24 cellular contexts compared by ENCODE assay signal in genomic region chr6:5814116-5814515, GRCh38.
DNase-seq lines count a peak whose midpoint lies in the region; ATAC-seq and TF ChIP-seq lines count a peak whose summit lies in the region.
"Had no signal": no experiment of that assay in that cellular context is flagged by ENCODE, and none has a peak within 500 bp of the region (broad histone marks: within the 10 kb centered on the region; RNA-seq: fewer than 3 reads in every experiment).

No MANE protein-coding gene starts in this region.

- H3K4me2 ChIP-seq in BLaER1 (peak overlapping the region; percentile 24; the same call in 1 of the 2 replicates), DND-41 (ENCODE audit: insufficient read depth, low read length) (peak overlapping the region; percentile 24; the same call in 1 of the 2 replicates)

- H3K4me1 Mint-ChIP-seq in activated naive CD8-positive, alpha-beta T cell treated with anti-CD3 and anti-CD28 coated beads, Interleukin-2, amount 10 ng/mL, durations not matched to agents 7 days and 5 days = peaks cover 37% of the 10 kb centered on the region

- ATAC-seq in DND-41 (ENCODE audit: insufficient read depth, low read depth) = no peak
- ATAC-seq in HG03139 (IDR thresholded peaks at IDR 0.05; ENCODE audit: unreplicated experiment) = peak; percentile 30
- no peak for ATAC-seq in activated naive CD8-positive, alpha-beta T cell treated with anti-CD3 and anti-CD28 coated beads, Interleukin-2, amount 10 ng/mL, durations not matched to agents 7 days and 5 days (ENCODE audit: low read depth)

- H3K9me3 Mint-ChIP-seq in activated naive CD8-positive, alpha-beta T cell treated with anti-CD3 and anti-CD28 coated beads, Interleukin-2, amount 10 ng/mL, durations not matched to agents 7 days and 5 days = no peaks in the 10 kb centered on the region
- H3K9me3 Mint-ChIP-seq: dendritic cell treated with granulocyte-macrophage colony-stimulating factor and Interleukin-4, amounts not matched to agents 40 ng/mL and 50 ng/mL, for 4 days had no signal

- H4K20me1 ChIP-seq in BLaER1 = no peaks in the 10 kb centered on the region
- no peaks in the 10 kb centered on the region for H4K20me1 ChIP-seq in DND-41 (ENCODE audit: insufficient read depth, low read length)

- POLR2A ChIA-PET in activated naive CD8-positive, alpha-beta T cell treated with anti-CD3 and anti-CD28 coated beads, Interleukin-2, amount 10 ng/mL, durations not matched to agents 7 days and 5 days (lab: Charles Lee) = interaction anchor here (1.0 to 1.8 kb wide), 2 partner anchors 19 to 183 kb away, joined by 3 to 4 read pairs; no protein-coding TSS in a partner anchor

- H3K27me3 Mint-ChIP-seq in activated naive CD8-positive, alpha-beta T cell treated with anti-CD3 and anti-CD28 coated beads, Interleukin-2, amount 10 ng/mL, durations not matched to agents 7 days and 5 days = no peaks in the 10 kb centered on the region

- H3K27ac Mint-ChIP-seq in activated naive CD8-positive, alpha-beta T cell treated with anti-CD3 and anti-CD28 coated beads, Interleukin-2, amount 10 ng/mL, durations not matched to agents 7 days and 5 days = peak overlapping the region; percentile 82
- H3K27ac Mint-ChIP-seq: dendritic cell treated with granulocyte-macrophage colony-stimulating factor and Interleukin-4, amounts not matched to agents 40 ng/mL and 50 ng/mL, for 4 days had no signal

- H3K9me3 ChIP-seq in BLaER1 (peaks cover 22% of the 10 kb centered on the region), DND-41 (ENCODE audit: insufficient read depth, low read length, severe bottlenecking) (no peaks in the 10 kb centered on the region)
- H3K9me3 ChIP-seq: thoracic aorta, vagina had no signal

- no peak overlapping the region for H2AFZ ChIP-seq in DND-41 (ENCODE audit: low read depth, low read length)

- peaks cover 2% of the 10 kb centered on the region for H3K36me3 Mint-ChIP-seq in activated naive CD8-positive, alpha-beta T cell treated with anti-CD3 and anti-CD28 coated beads, Interleukin-2, amount 10 ng/mL, durations not matched to agents 7 days and 5 days

- H3K36me3 ChIP-seq in BLaER1 = no peaks in the 10 kb centered on the region
- H3K36me3 ChIP-seq in DND-41 (ENCODE audit: insufficient read depth, low read length) = no peaks in the 10 kb centered on the region
- H3K36me3 ChIP-seq: cardiac muscle cell, thoracic aorta, vagina had no signal

- no peaks in the 10 kb centered on the region for H3K79me2 ChIP-seq in DND-41 (ENCODE audit: insufficient read depth, low read length)

- no peak overlapping the region for H3K4me3 ChIP-seq in BLaER1
- no peak overlapping the region for H3K4me3 ChIP-seq in DND-41 (ENCODE audit: low read depth in 1 of 2, low read length in 2 of 2)
- H3K4me3 ChIP-seq in foreskin fibroblast (ENCODE audit: low read depth in 1 of 2, low read length in 2 of 2) = no peak overlapping the region
- H3K4me3 ChIP-seq: cardiac muscle cell, skin epidermis, thoracic aorta, vagina had no signal

- no peak overlapping the region for H3K27ac ChIP-seq in BLaER1
- H3K27ac ChIP-seq in DND-41 (ENCODE audit: low read length) = no peak overlapping the region
- H3K27ac ChIP-seq: cardiac muscle cell, thoracic aorta, vagina had no signal

- DNase-seq in DND-41 (no peak), foreskin fibroblast (no peak), SIG-M5 treated with dmso at 0.1 percent for 504 hours (lab: John Stamatoyannopoulos, UW; ENCODE audit: unreplicated experiment) (no peak), NCI-H2196 (lab: John Stamatoyannopoulos, UW; ENCODE audit: unreplicated experiment) (no peak)
- DNase-seq in activated naive CD8-positive, alpha-beta T cell treated with anti-CD3 and anti-CD28 coated beads, Interleukin-2, amount 10 ng/mL, durations not matched to agents 7 days and 5 days = no peak
- no peak for DNase-seq in stimulated activated CD4-positive, alpha-beta T cell treated with anti-CD3 and anti-CD28 coated beads, Interleukin-4, amount 100 ng/mL, for 24 hours
- DNase-seq: activated CD4-positive, CD25-positive, alpha-beta regulatory T cell treated with anti-CD3 and anti-CD28 coated beads, Interleukin-2, amount 50 U/mL, for 72 hours; activated effector memory CD4-positive, alpha-beta T cell treated with Interleukin-2 at 50 U/mL for 16 hours; amygdala; DMS79 treated with DMSO at 0.1 percent for 48 hours; KBM-7; kidney glomerular epithelial cell; NCI-H1436 treated with DMSO at 0.1 percent for 48 hours; NCI-H524 treated with DMSO at 0.1 percent for 48 hours; nucleus accumbens; stimulated activated CD4-positive, alpha-beta T cell treated with anti-CD3 and anti-CD28 coated beads, Interleukin-2, amount 100 ng/mL, for 48 hours; stimulated activated naive CD4-positive, alpha-beta T cell treated with Interleukin-2 at 50 U/mL for 16 hours had no signal

- H3K27me3 ChIP-seq in BLaER1 = no peaks in the 10 kb centered on the region
- no peaks in the 10 kb centered on the region for H3K27me3 ChIP-seq in DND-41 (ENCODE audit: insufficient read depth, low read length, poor library complexity)
- H3K27me3 ChIP-seq: cardiac muscle cell, vagina had no signal

- H3K9ac ChIP-seq in BLaER1 (no peak overlapping the region), DND-41 (ENCODE audit: low read depth, low read length) (no peak overlapping the region)

- TF ChIP-seq CTCF in DND-41 (IDR thresholded peaks at IDR 0.05; ENCODE audit: borderline replicate concordance, extremely low read depth, low read length, poor library complexity, severe bottlenecking) (no peak), foreskin fibroblast (IDR thresholded peaks at IDR 0.05; ENCODE audit: low read depth, low read length) (no peak)

- H3K4me3 Mint-ChIP-seq in activated naive CD8-positive, alpha-beta T cell treated with anti-CD3 and anti-CD28 coated beads, Interleukin-2, amount 10 ng/mL, durations not matched to agents 7 days and 5 days = peak overlapping the region; percentile 65
- H3K4me3 Mint-ChIP-seq: dendritic cell treated with granulocyte-macrophage colony-stimulating factor and Interleukin-4, amounts not matched to agents 40 ng/mL and 50 ng/mL, for 4 days had no signal

- H3K4me1 ChIP-seq in BLaER1 (peaks cover 22% of the 10 kb centered on the region; the same call in 1 of the 2 replicates), DND-41 (ENCODE audit: insufficient read depth, low read length) (peaks cover 15% of the 10 kb centered on the region)
- H3K4me1 ChIP-seq: vagina had no signal
